ENCODE assay signal across 1 cellular context in the genomic region with DNA sequence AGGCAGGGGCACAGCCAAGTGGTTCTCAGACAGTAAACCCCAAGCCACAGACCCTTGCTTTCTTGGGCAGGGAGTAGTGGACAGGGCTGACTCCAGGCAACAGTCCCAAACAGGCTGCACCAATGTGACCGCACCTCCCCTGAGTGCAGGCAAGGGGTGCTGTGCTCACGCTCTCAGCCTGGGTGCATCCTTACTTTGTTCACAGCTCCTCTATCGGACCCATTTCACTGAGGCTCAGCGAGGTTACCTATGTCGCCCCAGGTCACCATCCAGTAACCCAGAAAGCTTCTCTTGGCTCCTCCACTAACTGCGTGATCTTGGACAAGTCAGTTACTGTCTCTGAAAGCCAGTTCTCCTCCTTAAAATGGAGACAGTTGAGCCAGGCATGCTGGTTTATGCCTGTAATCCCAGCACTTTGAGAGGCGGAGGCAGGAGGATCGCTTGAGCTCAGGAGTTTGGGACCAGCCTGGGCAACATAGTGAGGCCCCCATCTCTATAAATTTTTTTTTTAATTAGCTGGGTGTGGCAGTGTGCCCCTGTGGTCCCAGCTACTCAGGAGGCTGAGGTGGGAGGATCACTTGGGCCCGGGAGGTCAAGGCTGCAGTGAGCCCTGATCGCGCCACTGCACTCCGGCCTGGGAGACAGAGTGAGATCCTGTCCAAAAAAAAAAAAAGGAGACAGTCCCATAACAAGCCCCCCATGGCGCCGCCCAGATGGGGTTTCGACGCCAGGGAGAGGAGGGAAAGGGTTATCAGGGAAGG.
TF ChIP-seq lines count a peak whose summit lies in the region.

No MANE protein-coding gene starts in this region.

TF ChIP-seq in endothelial cell of umbilical vein, 7 proteins besides CTCF, POLR2A, EP300 and RAD21 (continued from another document):
- TF ChIP-seq FOS (IDR thresholded peaks at IDR 0.05; ENCODE audit: borderline replicate concordance, insufficient read depth, low read length): no peak
- TF ChIP-seq GATA2 (IDR thresholded peaks at IDR 0.05; ENCODE audit: insufficient read depth, insufficient read length, low read depth, low read length): no peak
- TF ChIP-seq JUN (IDR thresholded peaks at IDR 0.05; ENCODE audit: borderline replicate concordance, insufficient read depth, insufficient read length, low read depth): no peak
